In genomic region chr5:15365040-15365439, GRCh38 we compare ENCODE assay signal across 19 cellular contexts.
DNase-seq lines count a peak whose midpoint lies in the region; ATAC-seq lines count a peak whose summit lies in the region.
"Had no signal": no experiment of that assay in that cellular context is flagged by ENCODE, and none has a peak within 500 bp of the region (broad histone marks: within the 10 kb centered on the region; RNA-seq: fewer than 3 reads in every experiment).

No MANE protein-coding gene starts in this region.

- no peaks in the 10 kb centered on the region for H4K20me1 ChIP-seq in GM23248 (ENCODE audit: insufficient read depth)

- H3K27me3 ChIP-seq in GM23248 (replicated peaks; ENCODE audit: insufficient read depth) (no peaks in the 10 kb centered on the region; the same call in 1 of the 2 replicates), adipocyte (replicated peaks; ENCODE audit: control insufficient read depth, insufficient read depth, low read length) (no peaks in the 10 kb centered on the region)

- no peak for ATAC-seq in GM21786 (IDR thresholded peaks at IDR 0.05; ENCODE audit: unreplicated experiment)

- no peaks in the 10 kb centered on the region for H3K79me2 ChIP-seq in GM23248 (ENCODE audit: insufficient read depth)

- H3K9me3 ChIP-seq in GM23248 (ENCODE audit: low read depth) = no peaks in the 10 kb centered on the region
- H3K9me3 ChIP-seq in adipocyte (ENCODE audit: control insufficient read depth, low read length) = no peaks in the 10 kb centered on the region

- H3K9me2 ChIP-seq in GM23248 (ENCODE audit: insufficient read depth) = no peaks in the 10 kb centered on the region

- no peaks in the 10 kb centered on the region for H3F3A ChIP-seq in GM23248 (ENCODE audit: insufficient read depth)

- H3K9ac ChIP-seq in GM23248 (no peak overlapping the region), adipocyte (ENCODE audit: low read length) (no peak overlapping the region)
- H3K9ac ChIP-seq: KMS-11 had no signal

- DNase-seq in GM23248 (peak; percentile 34), adipocyte (ENCODE audit: low read depth) (peak; percentile 9), dermis blood vessel endothelial cell (peak; percentile 23), lung microvascular endothelial cell (ENCODE audit: low read depth in 2 of 2) (peak; percentile 26 to 50), H4 (ENCODE audit: low spot score) (no peak), middle frontal gyrus (ENCODE audit: extremely low spot score, low spot score) (no peak), HUDEP-2 (lab: John Stamatoyannopoulos, UW; ENCODE audit: unreplicated experiment in 76 of 76) (no peak)
- DNase-seq: AML-193, DMS79, H7, NCI-H1417 treated with DMSO at 0.1 percent for 48 hours, NCI-H187 treated with DMSO at 0.1 percent for 48 hours, NCI-H2227 treated with DMSO at 0.1 percent for 48 hours, NCI-H524 treated with DMSO at 0.1 percent for 48 hours, PC-9 had no signal

- no peak overlapping the region for H2AFZ ChIP-seq in GM23248
- H2AFZ ChIP-seq: PC-9 had no signal

- H3K36me3 ChIP-seq in GM23248 (ENCODE audit: low read depth) (no peaks in the 10 kb centered on the region), adipocyte (ENCODE audit: control insufficient read depth, insufficient read depth, low read length, severe bottlenecking) (no peaks in the 10 kb centered on the region)

- no peak overlapping the region for H3K4me3 ChIP-seq in GM23248
- no peak overlapping the region for H3K4me3 ChIP-seq in adipocyte (ENCODE audit: low read length)
- H3K4me3 ChIP-seq: PC-9 had no signal

- H3K4me1 ChIP-seq in GM23248 (ENCODE audit: insufficient read depth) = no peaks in the 10 kb centered on the region
- H3K4me1 ChIP-seq in adipocyte (ENCODE audit: control insufficient read depth, insufficient read depth, low read length) = peaks cover 22% of the 10 kb centered on the region

- in situ Hi-C loops in GM23248 (cut with MboI) = no loop called here

- H3K27ac ChIP-seq in GM23248 = no peak overlapping the region
- H3K27ac ChIP-seq: C4-2B, KMS-11, PC-9, RWPE1 had no signal

- no peak overlapping the region for H3K4me2 ChIP-seq in GM23248 (ENCODE audit: unreplicated experiment)
- H3K4me2 ChIP-seq: KMS-11, PC-9 had no signal

Comparison
In these comparisons a context has a peak if more than half of its experiments do, and no peak if none do; other contexts are left out.
1. DNase-seq: peak in GM23248 (single experiment), adipocyte (single experiment), dermis blood vessel endothelial cell (single experiment) and lung microvascular endothelial cell (2 of 2); none in H4 (single experiment), middle frontal gyrus (single experiment) and HUDEP-2 (0 of 76).